6 cellular contexts compared by ENCODE assay signal in genomic region chr4:125624951-125625350, GRCh38.
"Had no signal": no experiment of that assay in that cellular context is flagged by ENCODE, and none has a peak within 500 bp of the region (broad histone marks: within the 10 kb centered on the region; RNA-seq: fewer than 3 reads in every experiment).

No MANE protein-coding gene starts in this region.

- H3K9me3 Mint-ChIP-seq: GM23338, HFFc6 had no signal

- H3K9me3 ChIP-seq: HAP-1 had no signal

- H3K27me3 Mint-ChIP-seq: IgD-negative memory B cell had no signal

- DNase-seq: HFFc6, KBM-7 had no signal

- H3K36me3 Mint-ChIP-seq: IgD-negative memory B cell had no signal

- H3K27ac Mint-ChIP-seq: GM23338, HFFc6 had no signal

- H2AFZ ChIP-seq: GM23338 had no signal

- H3K36me3 ChIP-seq: HAP-1 had no signal

- H3K4me2 ChIP-seq: GM23338 had no signal

- H3K27ac ChIP-seq: HL-60 had no signal

- H3K4me1 Mint-ChIP-seq: IgD-negative memory B cell had no signal

- H3K4me3 Mint-ChIP-seq: GM23338, HFFc6, IgD-negative memory B cell had no signal

- H3K4me3 ChIP-seq: GM23338, HAP-1 had no signal
